ENCODE assay signal across 1 cellular context in genomic region chr7:11830004-11830403, GRCh38.
TF ChIP-seq lines count a peak whose summit lies in the region.

No MANE protein-coding gene starts in this region.

TF ChIP-seq in GM23338, 12 proteins besides CTCF, POLR2A, EP300 and RAD21 (continued from another document):
- TF ChIP-seq REST (IDR thresholded peaks at IDR 0.05; ENCODE audit: unreplicated experiment) (no peak), ZNF462 (CRISPR knock-in tag; IDR thresholded peaks at IDR 0.05) (no peak), ETS1 (IDR thresholded peaks at IDR 0.05) (no peak), ZNF331 (CRISPR knock-in tag; IDR thresholded peaks at IDR 0.05; ENCODE audit: low read depth) (no peak), EZH2 (IDR thresholded peaks at IDR 0.05; ENCODE audit: low read depth, unreplicated experiment) (no peak), ZNF114 (CRISPR knock-in tag; IDR thresholded peaks at IDR 0.05) (no peak)
